In genomic region chr15:25852696-25853524, GRCh38 we compare ENCODE assay signal across 9 cellular contexts. TPM values are rescaled to one million over a fixed set of nuclear protein-coding genes. Genes with fewer than 3 reads are reported as not detected.
A peak's percentile ranks its signal among the peaks of the same experiment; 100 is the strongest.
DNase-seq lines count a peak whose midpoint lies in the region; ATAC-seq and TF ChIP-seq lines count a peak whose summit lies in the region.
"Had no signal": no experiment of that assay in that cellular context is flagged by ENCODE, and none has a peak within 500 bp of the region (broad histone marks: within the 10 kb centered on the region; RNA-seq: fewer than 3 reads in every experiment).

No MANE protein-coding gene starts in this region.

- ATAC-seq in central memory CD8-positive, alpha-beta T cell (replicated peaks; ENCODE audit: extremely low read depth, poor library complexity, severe bottlenecking) = no peak
- no peak for ATAC-seq in GM21390 (IDR thresholded peaks at IDR 0.05; ENCODE audit: unreplicated experiment)
- no peak for ATAC-seq in SK-N-SH treated with all-trans-retinoic acid at 6 μM for 48 hours

- no peak for TF ChIP-seq POLR2A in sigmoid colon (IDR thresholded peaks at IDR 0.05)

- H3K4me1 Mint-ChIP-seq in central memory CD8-positive, alpha-beta T cell = peaks cover 42% of the 10 kb centered on the region

- H3K9me3 ChIP-seq in KOPT-K1 (ENCODE audit: insufficient read depth, low read length, poor library complexity, severe bottlenecking) (no peaks in the 10 kb centered on the region), sigmoid colon (no peaks in the 10 kb centered on the region)

- H3K4me1 ChIP-seq in sigmoid colon = peaks cover 0 to 46% (median 30%) of the 10 kb centered on the region in 4 donors

- H3K36me3 ChIP-seq in KOPT-K1 (ENCODE audit: insufficient read depth, low read length) = peaks cover 14% of the 10 kb centered on the region; the same call in 1 of the 2 replicates
- no peaks in the 10 kb centered on the region for H3K36me3 ChIP-seq in sigmoid colon

- H3K27ac Mint-ChIP-seq in central memory CD8-positive, alpha-beta T cell (ENCODE audit: low read depth) = peak overlapping the region; percentile 52

- H3K36me3 Mint-ChIP-seq in central memory CD8-positive, alpha-beta T cell (ENCODE audit: insufficient read depth) = peaks cover 4% of the 10 kb centered on the region

- 44 to 47% methylated on average over 4 of the region's 4 CpGs for WGBS in sigmoid colon, 2 donors

- H3K27ac ChIP-seq in KOPT-K1 (ENCODE audit: low read depth, low read length, poor library complexity, severe bottlenecking) = peak overlapping the region; percentile 37
- peak overlapping the region in 3 of 4 donors; percentile 29 to 92 (median 91) for H3K27ac ChIP-seq in sigmoid colon

- peak; percentile 67 for DNase-seq in EH (ENCODE audit: low read depth)
- DNase-seq in central memory CD8-positive, alpha-beta T cell (ENCODE audit: low spot score in 2 of 2) = no peak
- DNase-seq in sigmoid colon = no peak
- DNase-seq in NCI-H345 (lab: John Stamatoyannopoulos, UW) = no peak
- DNase-seq: mammary epithelial cell, NCI-H1694 treated with DMSO at 0.1 percent for 48 hours had no signal

- no peaks in the 10 kb centered on the region for H3K27me3 Mint-ChIP-seq in central memory CD8-positive, alpha-beta T cell

- H3K4me3 ChIP-seq in sigmoid colon = no peak overlapping the region

- TF ChIP-seq CTCF in sigmoid colon (IDR thresholded peaks at IDR 0.05) = no peak

- TF ChIP-seq EP300 in sigmoid colon (IDR thresholded peaks at IDR 0.05) = no peak

- H3K4me3 Mint-ChIP-seq in central memory CD8-positive, alpha-beta T cell = peak overlapping the region; percentile 2

- no peaks in the 10 kb centered on the region for H3K9me3 Mint-ChIP-seq in central memory CD8-positive, alpha-beta T cell

- H3K27me3 ChIP-seq in sigmoid colon = no peaks in the 10 kb centered on the region

- intact Hi-C loops in sigmoid colon (cut with DNase I) = loop anchor here (5.0 kb wide), 1 partner anchor 39 kb away; no protein-coding TSS in a partner anchor

TF ChIP-seq in SK-N-SH treated with all-trans-retinoic acid at 6 μM for 48 hours, 23 proteins besides CTCF, POLR2A, EP300 and RAD21:
- TF ChIP-seq TSHZ2 (CRISPR knock-in tag; IDR thresholded peaks at IDR 0.05) = no peak
- no peak for TF ChIP-seq ZC3H10 (CRISPR knock-in tag; IDR thresholded peaks at IDR 0.05)

RNA-seq across cellular contexts. Expression of gene ATP10A, which starts 10.2 kb away (rescaled TPM):
- 1 to 10 TPM; 1.8 to 7.7 (median 5.0) TPM for total RNA-seq in sigmoid colon
- polyA plus RNA-seq in sigmoid colon = 1 to 10 TPM in 2 of 3 donors, under 1 TPM in 1; 0.23 to 3.2 (median 1.2) TPM
- polyA plus RNA-seq: mammary epithelial cell had no signal
